In the genomic region with DNA sequence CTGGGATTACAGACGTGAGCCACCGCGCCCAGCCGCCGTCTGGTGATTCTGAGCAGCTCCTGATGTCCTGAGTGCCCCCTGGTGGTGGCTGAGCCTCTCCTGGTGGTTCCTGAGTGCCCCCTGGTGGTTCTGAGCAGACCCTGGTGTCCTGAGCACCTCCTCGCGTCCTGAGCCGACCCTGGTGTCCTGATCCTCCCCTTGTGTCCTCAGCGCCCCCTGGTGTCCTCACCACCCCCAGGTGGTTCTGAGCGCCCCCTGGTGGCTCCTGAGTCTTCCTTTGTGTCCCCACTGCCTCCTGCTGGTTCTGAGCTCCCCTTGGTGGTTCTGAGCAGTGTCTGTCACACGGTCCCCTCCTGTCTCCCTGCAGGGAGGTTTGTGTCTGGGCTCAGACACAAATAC, we compare ENCODE assay signal across 8 cellular contexts.
DNase-seq lines count a peak whose midpoint lies in the region; ATAC-seq and TF ChIP-seq lines count a peak whose summit lies in the region.

No MANE protein-coding gene starts in this region.

- H3K9me3 ChIP-seq in PC-3 (ENCODE audit: low read length) (no peaks in the 10 kb centered on the region), mesenchymal stem cell (ENCODE audit: control insufficient read depth, low read length) (no peaks in the 10 kb centered on the region)

- no peak overlapping the region for H2BK120ac ChIP-seq in mesenchymal stem cell (ENCODE audit: low read depth, low read length)

- H3K79me1 ChIP-seq in mesenchymal stem cell (replicated peaks; ENCODE audit: low read length, poor library complexity, severe bottlenecking) = no peaks in the 10 kb centered on the region

- H4K20me1 ChIP-seq in PC-3 (ENCODE audit: low read length) = no peaks in the 10 kb centered on the region

- no peak overlapping the region for H2BK12ac ChIP-seq in mesenchymal stem cell (ENCODE audit: low read length in 2 of 2)

- H4K91ac ChIP-seq in mesenchymal stem cell (ENCODE audit: low read length) = no peak overlapping the region

- no peak overlapping the region for H3K18ac ChIP-seq in mesenchymal stem cell (ENCODE audit: low read depth in 1 of 2, low read length in 2 of 2)

- H3K79me2 ChIP-seq in PC-3 (ENCODE audit: low read length) = no peaks in the 10 kb centered on the region

- H4K8ac ChIP-seq in mesenchymal stem cell (ENCODE audit: low read length) = no peak overlapping the region

- peak; percentile 90 for DNase-seq in GM12864 (ENCODE audit: low read depth)
- no peak for DNase-seq in HFF-Myc (ENCODE audit: extremely low read depth, low read depth)
- DNase-seq in PC-3 = no peak
- peak; percentile 23 for DNase-seq in activated naive CD8-positive, alpha-beta T cell treated with anti-CD3 and anti-CD28 coated beads, Interleukin-2, amount 50 U/mL, for 16 hours (ENCODE audit: low read depth, low spot score)
- DNase-seq in stimulated activated CD4-positive, alpha-beta T cell treated with anti-CD3 and anti-CD28 coated beads, Interleukin-1b, Interleukin-23, amount 100 ng/mL, for 24 hours (ENCODE audit: low read depth in 4 of 4, low spot score in 1 of 4) = peak in 3 of 4 experiments; percentile 26 to 63 (median 37)
- DNase-seq in hepatic stellate cell (ENCODE audit: low spot score) = no peak
- DNase-seq in mesenchymal stem cell = no peak
- no peak for DNase-seq in omental fat pad (ENCODE audit: low spot score)

- intact Hi-C loops in PC-3 (cut with micrococcal nuclease) = no loop called here

- no peak overlapping the region for H3K14ac ChIP-seq in mesenchymal stem cell (ENCODE audit: low read length in 2 of 2)

- H3K9me2 ChIP-seq in PC-3 (replicated peaks; ENCODE audit: low read length) = no peaks in the 10 kb centered on the region

- H2BK15ac ChIP-seq in mesenchymal stem cell (ENCODE audit: low read depth, poor library complexity, severe bottlenecking) = no peak overlapping the region

- H2AK5ac ChIP-seq in mesenchymal stem cell (ENCODE audit: low read length, severe bottlenecking) = no peak overlapping the region

- H3K4me1 ChIP-seq in PC-3 (ENCODE audit: insufficient read depth, low read length) = no peaks in the 10 kb centered on the region
- no peaks in the 10 kb centered on the region for H3K4me1 ChIP-seq in mesenchymal stem cell (ENCODE audit: control insufficient read depth, insufficient read depth, low read depth, low read length)

- POLR2A ChIA-PET in PC-3 (lab: Charles Lee; ENCODE audit: unreplicated experiment) = no interaction called here

- no peaks in the 10 kb centered on the region; the same call in 1 of the 2 replicates for H3K36me3 ChIP-seq in PC-3 (ENCODE audit: low read depth, low read length)
- no peaks in the 10 kb centered on the region for H3K36me3 ChIP-seq in mesenchymal stem cell (ENCODE audit: control insufficient read depth in 1 of 2, insufficient read depth in 2 of 2, low read depth in 1 of 2, low read length in 2 of 2)

- H3F3A ChIP-seq in PC-3 (ENCODE audit: low read length, unreplicated experiment) = no peaks in the 10 kb centered on the region

- no peak overlapping the region for H3K23ac ChIP-seq in mesenchymal stem cell (ENCODE audit: low read length in 2 of 2)

- H3K9ac ChIP-seq in PC-3 (ENCODE audit: low read length) = no peak overlapping the region
- H3K9ac ChIP-seq in mesenchymal stem cell (ENCODE audit: low read length) = no peak overlapping the region

- CTCF ChIA-PET in PC-3 (lab: Charles Lee) = no interaction called here

- 80% methylated on average over 11 of the region's 11 CpGs for WGBS in mesenchymal stem cell

- H2AFZ ChIP-seq in PC-3 (ENCODE audit: low read length) = no peak overlapping the region
- no peak overlapping the region for H2AFZ ChIP-seq in mesenchymal stem cell (ENCODE audit: low read depth, low read length)

- no peak for ATAC-seq in PC-3
- ATAC-seq in omental fat pad (ENCODE audit: low FRiP score) = no peak

- H3K27me3 ChIP-seq in PC-3 (ENCODE audit: low read length) (no peaks in the 10 kb centered on the region), mesenchymal stem cell (ENCODE audit: control insufficient read depth in 1 of 2, insufficient read depth in 1 of 2, low read length in 2 of 2) (no peaks in the 10 kb centered on the region)

- no TSS peak for BruUV-seq in PC-3 (replicated peaks; lab: Mats Ljungman, UMichigan)

- H3K27ac ChIP-seq in PC-3 (ENCODE audit: low read length) = no peak overlapping the region
- H3K27ac ChIP-seq in mesenchymal stem cell (ENCODE audit: low read length, poor library complexity, severe bottlenecking) = no peak overlapping the region

- H3K4ac ChIP-seq in mesenchymal stem cell (ENCODE audit: low read depth in 1 of 2, low read length in 2 of 2) = no peak overlapping the region

- H3K4me2 ChIP-seq in PC-3 (ENCODE audit: low read length) = no peak overlapping the region
- H3K4me2 ChIP-seq in mesenchymal stem cell (ENCODE audit: low read length, poor library complexity, severe bottlenecking) = no peak overlapping the region

- peak; percentile 99 for TF ChIP-seq CTCF in GM12864 (IDR thresholded peaks at IDR 0.05; ENCODE audit: low read depth, low read length, missing control alignments)
- TF ChIP-seq CTCF in HFF-Myc (IDR thresholded peaks at IDR 0.05; ENCODE audit: low read depth, low read length, missing control alignments) = peak; percentile 49
- TF ChIP-seq CTCF in PC-3 (conservative IDR thresholded peaks at IDR 0.05; ENCODE audit: low read depth, low read length) = peak; percentile 39; the same call in 1 of the 2 replicates
- TF ChIP-seq CTCF in omental fat pad (IDR thresholded peaks at IDR 0.05) = no peak

- H3K4me3 ChIP-seq in GM12864 (ENCODE audit: low read depth, low read length) (no peak overlapping the region), HFF-Myc (replicated peaks; ENCODE audit: low read depth, low read length) (no peak overlapping the region), PC-3 (ENCODE audit: low read length) (no peak overlapping the region), mesenchymal stem cell (ENCODE audit: insufficient read depth in 1 of 2, low read depth in 1 of 2, low read length in 2 of 2) (no peak overlapping the region)

- no peak overlapping the region for H2BK5ac ChIP-seq in mesenchymal stem cell (ENCODE audit: low read depth, low read length, poor library complexity, severe bottlenecking)

Comparison
In these comparisons a context has a peak if more than half of its experiments do, and no peak if none do; other contexts are left out.
1. DNase-seq: peak in GM12864 (single experiment), activated naive CD8-positive, alpha-beta T cell treated with anti-CD3 and anti-CD28 coated beads, Interleukin-2, amount 50 U/mL, for 16 hours (single experiment) and stimulated activated CD4-positive, alpha-beta T cell treated with anti-CD3 and anti-CD28 coated beads, Interleukin-1b, Interleukin-23, amount 100 ng/mL, for 24 hours (3 of 4); none in HFF-Myc (single experiment), PC-3 (single experiment), hepatic stellate cell (single experiment), mesenchymal stem cell (single experiment) and omental fat pad (single experiment).
2. CTCF ChIP-seq: peak in GM12864 (single experiment), HFF-Myc (single experiment) and PC-3 (single experiment); none in omental fat pad (0 of 3).